ENCODE assay signal across 24 cellular contexts in the genomic region with DNA sequence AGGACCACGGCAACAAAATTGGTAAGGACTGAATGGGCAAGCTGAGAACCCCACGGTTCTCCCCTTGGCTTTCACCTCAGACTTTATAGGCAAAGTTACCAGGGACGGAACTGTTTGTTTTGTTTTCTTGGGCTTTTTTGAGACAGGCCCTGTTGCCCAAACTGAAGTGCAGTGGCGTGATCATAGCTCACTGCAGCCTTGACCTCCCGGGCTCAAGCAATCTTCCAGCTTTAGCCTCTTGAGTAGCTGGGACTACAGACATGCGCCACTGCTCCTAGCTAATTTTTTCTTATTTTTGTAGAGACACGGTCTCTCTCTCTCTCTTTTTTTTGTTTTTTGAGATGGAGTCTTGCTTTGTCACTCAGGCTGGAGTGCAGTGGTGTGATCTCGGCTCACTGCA.
A peak's percentile ranks its signal among the peaks of the same experiment; 100 is the strongest.
DNase-seq lines count a peak whose midpoint lies in the region; ATAC-seq and TF ChIP-seq lines count a peak whose summit lies in the region.
"Had no signal": no experiment of that assay in that cellular context is flagged by ENCODE, and none has a peak within 500 bp of the region (broad histone marks: within the 10 kb centered on the region; RNA-seq: fewer than 3 reads in every experiment).

No MANE protein-coding gene starts in this region.

- no peak overlapping the region for H2AFZ ChIP-seq in Karpas-422 (ENCODE audit: low read length)
- H2AFZ ChIP-seq: GM23248 had no signal

- no peaks in the 10 kb centered on the region for H3K4me1 ChIP-seq in adrenal gland (replicated peaks in 1 of 2)
- no peaks in the 10 kb centered on the region for H3K4me1 ChIP-seq in testis
- H3K4me1 ChIP-seq in Karpas-422 (ENCODE audit: low read length), result no peaks in the 10 kb centered on the region
- H3K4me1 ChIP-seq: A549; BE2C; BLaER1 treated with 17β-estradiol and CSF1 and Interleukin-3, amounts not matched to agents 10 nM and 100 nM had no signal

- H3K27me3 Mint-ChIP-seq in activated naive CD8-positive, alpha-beta T cell treated with anti-CD3 and anti-CD28 coated beads for 36 hours, result no peaks in the 10 kb centered on the region
- no peaks in the 10 kb centered on the region for H3K27me3 Mint-ChIP-seq in activated naive CD8-positive, alpha-beta T cell treated with anti-CD3 and anti-CD28 coated beads, Interleukin-2, amount 50 U/mL, for 24 hours
- H3K27me3 Mint-ChIP-seq: CD4-positive, alpha-beta T cell; CD8-positive, alpha-beta memory T cell had no signal

- H3K79me2 ChIP-seq in Karpas-422 (ENCODE audit: low read length), result no peaks in the 10 kb centered on the region

- TF ChIP-seq POLR2A in adrenal gland (IDR thresholded peaks at IDR 0.05) (no peak), testis (IDR thresholded peaks at IDR 0.05) (no peak)

- no peaks in the 10 kb centered on the region for H4K20me1 ChIP-seq in Karpas-422 (ENCODE audit: insufficient read depth, low read depth, low read length)

- intact Hi-C loops in adrenal gland (cut with DNase I) (loop anchor here (5.0 to 10.0 kb wide), 2 partner anchors 188 to 191 kb away; a partner anchor contains a TSS), testis (cut with DNase I; ENCODE audit: low total_unique reads) (no loop called here)

- no peaks in the 10 kb centered on the region for H3K9me3 ChIP-seq in adrenal gland (replicated peaks in 1 of 3)
- H3K9me3 ChIP-seq in testis, result no peaks in the 10 kb centered on the region
- no peaks in the 10 kb centered on the region for H3K9me3 ChIP-seq in Karpas-422 (ENCODE audit: low read length)
- H3K9me3 ChIP-seq: A549; BE2C; BLaER1 treated with 17β-estradiol and CSF1 and Interleukin-3, amounts not matched to agents 10 nM and 100 nM had no signal

- H3K9me2 ChIP-seq in Karpas-422 (replicated peaks; ENCODE audit: insufficient read depth, low read length), result no peaks in the 10 kb centered on the region

- H3K27ac ChIP-seq in adrenal gland (peak overlapping the region in 2 of 5 donors; percentile 14 to 44), testis (peak overlapping the region in 1 of 2 donors; percentile 63), Karpas-422 (ENCODE audit: low read length) (no peak overlapping the region)
- H3K27ac ChIP-seq: A549; BLaER1 treated with 17β-estradiol and CSF1 and Interleukin-3, amounts not matched to agents 10 nM and 100 nM; GM23248 had no signal

- H3K36me3 Mint-ChIP-seq in activated naive CD8-positive, alpha-beta T cell treated with anti-CD3 and anti-CD28 coated beads for 36 hours, result peaks cover 8% of the 10 kb centered on the region
- peaks cover 14% of the 10 kb centered on the region for H3K36me3 Mint-ChIP-seq in activated naive CD8-positive, alpha-beta T cell treated with anti-CD3 and anti-CD28 coated beads, Interleukin-2, amount 50 U/mL, for 24 hours (ENCODE audit: low read depth)

- TF ChIP-seq CTCF in adrenal gland (IDR thresholded peaks at IDR 0.05), result no peak
- no peak for TF ChIP-seq CTCF in testis (IDR thresholded peaks at IDR 0.05)

- H3K4me2 ChIP-seq in Karpas-422 (ENCODE audit: low read depth, low read length, poor library complexity, severe bottlenecking), result no peak overlapping the region
- H3K4me2 ChIP-seq: A549; BLaER1 treated with 17β-estradiol and CSF1 and Interleukin-3, amounts not matched to agents 10 nM and 100 nM had no signal

- H3K4me3 Mint-ChIP-seq in activated naive CD8-positive, alpha-beta T cell treated with anti-CD3 and anti-CD28 coated beads for 36 hours, result no peak overlapping the region
- no peak overlapping the region for H3K4me3 Mint-ChIP-seq in activated naive CD8-positive, alpha-beta T cell treated with anti-CD3 and anti-CD28 coated beads, Interleukin-2, amount 50 U/mL, for 24 hours
- H3K4me3 Mint-ChIP-seq: CD14-positive monocyte; CD4-positive, alpha-beta T cell; CD8-positive, alpha-beta memory T cell had no signal

- no peaks in the 10 kb centered on the region for H3K9me3 Mint-ChIP-seq in activated naive CD8-positive, alpha-beta T cell treated with anti-CD3 and anti-CD28 coated beads for 36 hours
- H3K9me3 Mint-ChIP-seq in activated naive CD8-positive, alpha-beta T cell treated with anti-CD3 and anti-CD28 coated beads, Interleukin-2, amount 50 U/mL, for 24 hours, result no peaks in the 10 kb centered on the region
- H3K9me3 Mint-ChIP-seq: CD14-positive monocyte; CD4-positive, alpha-beta T cell; CD8-positive, alpha-beta memory T cell had no signal

- H3K9ac ChIP-seq in Karpas-422 (ENCODE audit: low read length), result no peak overlapping the region
- H3K9ac ChIP-seq: GM23248 had no signal

- H3K36me3 ChIP-seq in adrenal gland (replicated peaks in 1 of 2) (peaks cover 0 to 60% of the 10 kb centered on the region in 2 donors), testis (ENCODE audit: low read depth, missing control alignments) (no peaks in the 10 kb centered on the region), Karpas-422 (ENCODE audit: insufficient read depth, low read length) (peaks cover 23% of the 10 kb centered on the region)

- no peaks in the 10 kb centered on the region for H3K4me1 Mint-ChIP-seq in activated naive CD8-positive, alpha-beta T cell treated with anti-CD3 and anti-CD28 coated beads for 36 hours
- H3K4me1 Mint-ChIP-seq in activated naive CD8-positive, alpha-beta T cell treated with anti-CD3 and anti-CD28 coated beads, Interleukin-2, amount 50 U/mL, for 24 hours, result no peaks in the 10 kb centered on the region
- H3K4me1 Mint-ChIP-seq: CD14-positive monocyte; CD8-positive, alpha-beta memory T cell had no signal

- peak overlapping the region; percentile 32 for H3K27ac Mint-ChIP-seq in activated naive CD8-positive, alpha-beta T cell treated with anti-CD3 and anti-CD28 coated beads for 36 hours
- no peak overlapping the region for H3K27ac Mint-ChIP-seq in activated naive CD8-positive, alpha-beta T cell treated with anti-CD3 and anti-CD28 coated beads, Interleukin-2, amount 50 U/mL, for 24 hours
- H3K27ac Mint-ChIP-seq: CD4-positive, alpha-beta T cell had no signal

- no peak for DNase-seq in activated naive CD8-positive, alpha-beta T cell treated with anti-CD3 and anti-CD28 coated beads for 36 hours
- no peak for DNase-seq in activated naive CD8-positive, alpha-beta T cell treated with anti-CD3 and anti-CD28 coated beads, Interleukin-2, amount 50 U/mL, for 24 hours
- peak in 5 of 7 donors; percentile 36 to 65 (median 54) for DNase-seq in adrenal gland
- peak; percentile 56 for DNase-seq in testis
- no peak for DNase-seq in activated T-cell treated with anti-CD3 and anti-CD28 coated beads, Interleukin-2, amount 50 U/mL, for 48 hours
- no peak for DNase-seq in dermis blood vessel endothelial cell
- DNase-seq in Karpas-422, result no peak
- DNase-seq: 8988T; ACHN; AML-193; BE2C; CD4-positive, alpha-beta T cell; CD8-positive, alpha-beta memory T cell; DMS 273 treated with DMSO at 0.1 percent for 48 hours; DMS79; EL; GDM1; GM23248; H7; HCEC 1CT had no signal

- ATAC-seq in activated naive CD8-positive, alpha-beta T cell treated with anti-CD3 and anti-CD28 coated beads, Interleukin-2, amount 50 U/mL, for 24 hours, result no peak
- ATAC-seq: A549, GM12878 had no signal

- no peaks in the 10 kb centered on the region for H3K27me3 ChIP-seq in adrenal gland
- no peaks in the 10 kb centered on the region for H3K27me3 ChIP-seq in testis
- H3K27me3 ChIP-seq in Karpas-422 (ENCODE audit: low read length), result no peaks in the 10 kb centered on the region
- H3K27me3 ChIP-seq: BE2C; BLaER1 treated with 17β-estradiol and CSF1 and Interleukin-3, amounts not matched to agents 10 nM and 100 nM had no signal

- 66 to 71% (median 68%) methylated on average over 8 of the region's 8 CpGs for whole genome bisulfite sequencing in adrenal gland, 4 donors
- WGBS in testis, 2 donors, result 62 to 66% methylated on average over 8 of the region's 8 CpGs

- no peak overlapping the region for H3K4me3 ChIP-seq in adrenal gland
- H3K4me3 ChIP-seq in testis, result no peak overlapping the region
- no peak overlapping the region for H3K4me3 ChIP-seq in Karpas-422 (ENCODE audit: low read length)
- H3K4me3 ChIP-seq: A549; BLaER1 treated with 17β-estradiol and CSF1 and Interleukin-3, amounts not matched to agents 10 nM and 100 nM; GM12878; GM23248 had no signal

Comparison
In these comparisons a context has a peak if more than half of its experiments do, and no peak if none do; other contexts are left out.
1. DNase-seq: peak in adrenal gland (5 of 7) and testis (single experiment); none in activated naive CD8-positive, alpha-beta T cell treated with anti-CD3 and anti-CD28 coated beads for 36 hours (single experiment), activated naive CD8-positive, alpha-beta T cell treated with anti-CD3 and anti-CD28 coated beads, Interleukin-2, amount 50 U/mL, for 24 hours (single experiment), activated T-cell treated with anti-CD3 and anti-CD28 coated beads, Interleukin-2, amount 50 U/mL, for 48 hours (0 of 2), dermis blood vessel endothelial cell (single experiment) and Karpas-422 (single experiment).